Comparison of ENCODE assay signal across 12 cellular contexts in the genomic region with DNA sequence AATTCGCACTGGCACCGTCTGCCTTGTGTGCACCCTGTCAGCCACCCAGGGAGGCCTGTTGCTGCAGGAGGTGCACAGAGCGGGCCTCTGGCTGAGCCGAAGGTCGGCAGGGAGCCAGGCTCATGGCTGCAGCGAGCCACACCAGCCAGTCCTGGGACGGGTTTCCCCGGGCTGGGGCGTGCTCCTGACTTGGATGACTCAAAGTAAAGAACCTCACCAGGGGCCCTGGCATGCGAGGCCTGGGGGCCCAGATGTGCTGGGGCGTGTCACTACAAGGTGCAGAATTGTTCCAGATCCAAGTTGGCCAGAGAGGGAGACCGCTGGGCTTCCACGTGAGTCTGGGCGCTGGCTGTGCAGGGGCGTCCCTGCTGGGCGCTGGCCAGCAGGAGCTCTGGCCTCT. TPM values are rescaled to one million over a fixed set of nuclear protein-coding genes. Genes with fewer than 3 reads are reported as not detected.
DNase-seq lines count a peak whose midpoint lies in the region; ATAC-seq, FAIRE-seq and TF ChIP-seq lines count a peak whose summit lies in the region.
"Had no signal": no experiment of that assay in that cellular context is flagged by ENCODE, and none has a peak within 500 bp of the region (broad histone marks: within the 10 kb centered on the region; RNA-seq: fewer than 3 reads in every experiment).

No MANE protein-coding gene starts in this region.

- H3K4me1 Mint-ChIP-seq in activated CD4-positive, alpha-beta T cell treated with anti-CD3 and anti-CD28 coated beads for 36 hours: peaks cover 4% of the 10 kb centered on the region

- TF ChIP-seq CTCF in astrocyte of the spinal cord (IDR thresholded peaks at IDR 0.05; ENCODE audit: low read depth, low read length) (no peak), kidney (IDR thresholded peaks at IDR 0.05; ENCODE audit: borderline replicate concordance, extremely low read depth, insufficient read depth) (no peak)

- H3K9ac ChIP-seq in kidney (ENCODE audit: low read length in 2 of 2): no peak overlapping the region
- H3K9ac ChIP-seq: KMS-11 had no signal

- FAIRE-seq in kidney (lab: Jason Lieb, UNC) (no peak), urothelium cell line (lab: Jason Lieb, UNC) (no peak)

- peak; percentile 23 for DNase-seq in activated CD4-positive, alpha-beta T cell treated with anti-CD3 and anti-CD28 coated beads for 36 hours
- no peak for DNase-seq in activated CD4-positive, alpha-beta T cell treated with anti-CD3 and anti-CD28 coated beads for 48 hours
- DNase-seq in astrocyte of the spinal cord (ENCODE audit: low read depth, low spot score) (peak; percentile 38), kidney (peak; percentile 96), urothelium cell line (ENCODE audit: low spot score) (peak; percentile 73), AML-193 (lab: John Stamatoyannopoulos, UW) (no peak), NCI-H146 treated with DMSO at 0.1 percent for 48 hours (lab: John Stamatoyannopoulos, UW; ENCODE audit: unreplicated experiment) (no peak)
- DNase-seq in activated effector memory CD4-positive, alpha-beta T cell treated with Interleukin-2 at 50 U/mL for 16 hours: no peak

- intact Hi-C loops in activated CD4-positive, alpha-beta T cell treated with anti-CD3 and anti-CD28 coated beads for 36 hours (cut with DNase I, micrococcal nuclease): loop anchor here in 1 of 2 experiments (1.0 kb wide), 1 partner anchor 370 kb away; no protein-coding TSS in a partner anchor
- intact Hi-C loops in kidney (cut with DNase I): loop anchor here (10.0 kb wide), 1 partner anchor 110 kb away; no protein-coding TSS in a partner anchor

- no peak overlapping the region for H3K27ac Mint-ChIP-seq in activated CD4-positive, alpha-beta T cell treated with anti-CD3 and anti-CD28 coated beads for 36 hours
- H3K27ac Mint-ChIP-seq: stimulated activated memory B cell treated with anti-CD40 and anti-IgM and Interleukin-4, amounts not matched to agents 10 μg/mL and 1 μg/mL and 100 μg/mL, for 72 hours had no signal

- H3K27ac ChIP-seq in kidney (ENCODE audit: low read depth in 2 of 2, low read length in 2 of 2): no peak overlapping the region
- H3K27ac ChIP-seq: KMS-11, neutrophil, VCaP had no signal

- peaks cover 0 to 31% of the 10 kb centered on the region in 2 donors for H3K4me1 ChIP-seq in kidney (ENCODE audit: control insufficient read depth in 1 of 2, insufficient read depth in 1 of 2, low read depth in 1 of 2, low read length in 2 of 2)

- H3K27me3 Mint-ChIP-seq in activated CD4-positive, alpha-beta T cell treated with anti-CD3 and anti-CD28 coated beads for 36 hours: no peaks in the 10 kb centered on the region
- H3K27me3 Mint-ChIP-seq: stimulated activated memory B cell treated with anti-CD40 and anti-IgM and Interleukin-4, amounts not matched to agents 10 μg/mL and 1 μg/mL and 100 μg/mL, for 72 hours had no signal

- POLR2A ChIA-PET in activated CD4-positive, alpha-beta T cell treated with anti-CD3 and anti-CD28 coated beads for 36 hours (lab: Charles Lee): no interaction called here

- H3K4me3 Mint-ChIP-seq in activated CD4-positive, alpha-beta T cell treated with anti-CD3 and anti-CD28 coated beads for 36 hours: no peak overlapping the region
- H3K4me3 Mint-ChIP-seq: stimulated activated memory B cell treated with anti-CD40 and anti-IgM and Interleukin-4, amounts not matched to agents 10 μg/mL and 1 μg/mL and 100 μg/mL, for 72 hours had no signal

- ATAC-seq in activated CD4-positive, alpha-beta T cell treated with anti-CD3 and anti-CD28 coated beads for 36 hours: no peak

- no peaks in the 10 kb centered on the region for H3K9me3 ChIP-seq in kidney (ENCODE audit: control insufficient read depth in 1 of 2, low read length in 2 of 2)
- H3K9me3 ChIP-seq: neutrophil had no signal

- CTCF ChIA-PET in activated CD4-positive, alpha-beta T cell treated with anti-CD3 and anti-CD28 coated beads for 36 hours (lab: Charles Lee): interaction anchor here (0.7 to 2.5 kb wide), 7 partner anchors 9 to 369 kb away, joined by 3 to 25 read pairs (median 3); no protein-coding TSS in a partner anchor

- H3K36me3 ChIP-seq in kidney (ENCODE audit: control insufficient read depth in 1 of 2, insufficient read depth in 2 of 2, low read length in 2 of 2): no peaks in the 10 kb centered on the region

- no peaks in the 10 kb centered on the region for H3K9me3 Mint-ChIP-seq in activated CD4-positive, alpha-beta T cell treated with anti-CD3 and anti-CD28 coated beads for 36 hours (ENCODE audit: low read depth)
- H3K9me3 Mint-ChIP-seq: stimulated activated memory B cell treated with anti-CD40 and anti-IgM and Interleukin-4, amounts not matched to agents 10 μg/mL and 1 μg/mL and 100 μg/mL, for 72 hours had no signal

- no peak overlapping the region for H3K4me3 ChIP-seq in astrocyte of the spinal cord (ENCODE audit: low read depth, low read length)
- no peak overlapping the region for H3K4me3 ChIP-seq in kidney (ENCODE audit: low read length in 2 of 2)

- H3K36me3 Mint-ChIP-seq in activated CD4-positive, alpha-beta T cell treated with anti-CD3 and anti-CD28 coated beads for 36 hours (ENCODE audit: low read depth): peaks cover 4% of the 10 kb centered on the region

- in situ Hi-C loops in astrocyte of the spinal cord (cut with HindIII; ENCODE audit: low sequenced_read_pairs): no loop called here

RNA-seq across cellular contexts. Expression of a gene that starts 34.5 kb away (rescaled TPM):
- 10 to 100 TPM; 35.7 to 55.1 TPM for total RNA-seq in activated CD4-positive, alpha-beta T cell treated with anti-CD3 and anti-CD28 coated beads for 36 hours
- 44.7 TPM for total RNA-seq in kidney
- 23.8 TPM for polyA plus RNA-seq in kidney (ENCODE audit: insufficient read depth, low read depth, low replicate concordance)

Comparison
In these comparisons a context has a peak if more than half of its experiments do, and no peak if none do; other contexts are left out.
1. DNase-seq: peak in activated CD4-positive, alpha-beta T cell treated with anti-CD3 and anti-CD28 coated beads for 36 hours (single experiment), astrocyte of the spinal cord (single experiment), kidney (single experiment) and urothelium cell line (single experiment); none in activated CD4-positive, alpha-beta T cell treated with anti-CD3 and anti-CD28 coated beads for 48 hours (single experiment), activated effector memory CD4-positive, alpha-beta T cell treated with Interleukin-2 at 50 U/mL for 16 hours (single experiment), AML-193 (0 of 2) and NCI-H146 treated with DMSO at 0.1 percent for 48 hours (single experiment).